9 cellular contexts compared by ENCODE assay signal in the genomic region with DNA sequence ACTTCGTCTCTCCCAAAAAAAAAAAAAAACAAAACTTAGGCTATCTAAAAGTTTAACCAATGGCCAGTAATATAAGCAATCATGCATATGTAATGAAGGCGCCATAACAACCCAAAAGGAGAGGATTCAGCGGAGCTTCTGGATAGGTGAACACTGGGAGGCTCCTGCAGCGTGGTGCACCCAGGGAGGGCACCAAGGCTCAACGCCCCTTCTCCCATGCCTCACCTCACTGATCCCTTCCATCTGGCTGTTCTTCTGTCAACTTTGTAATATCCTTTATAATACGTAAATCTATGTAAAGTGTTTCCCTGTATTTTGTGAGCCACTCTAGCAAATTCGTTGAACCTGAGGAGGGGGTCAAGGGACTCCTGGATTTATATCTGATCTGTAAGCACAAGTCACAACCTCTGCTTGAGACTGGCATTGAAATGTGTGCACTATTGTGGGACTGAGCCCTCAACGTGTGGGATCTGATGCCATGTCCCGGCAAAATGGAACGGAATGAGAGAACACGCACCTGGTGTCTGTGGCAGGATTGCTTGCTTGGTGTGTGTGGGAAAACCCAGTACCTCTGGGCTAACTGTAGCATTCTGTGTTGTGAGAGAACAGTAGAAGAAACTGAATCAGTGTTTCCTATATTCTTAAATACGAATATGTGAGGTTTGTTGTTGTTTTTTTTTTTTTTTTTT. TPM values are rescaled to one million over a fixed set of nuclear protein-coding genes. Genes with fewer than 3 reads are reported as not detected.
A peak's percentile ranks its signal among the peaks of the same experiment; 100 is the strongest.
DNase-seq lines count a peak whose midpoint lies in the region; ATAC-seq and TF ChIP-seq lines count a peak whose summit lies in the region.
"Had no signal": no experiment of that assay in that cellular context is flagged by ENCODE, and none has a peak within 500 bp of the region (broad histone marks: within the 10 kb centered on the region; RNA-seq: fewer than 3 reads in every experiment).

No MANE protein-coding gene starts in this region.

- CTCF ChIA-PET in MCF 10A (lab: Yijun Ruan, JAX), result interaction anchor here (0.7 kb wide), 3 partner anchors 279 to 919 kb away, joined by 3 read pairs; no protein-coding TSS in a partner anchor

- in situ Hi-C loops in astrocyte of the spinal cord (cut with HindIII; ENCODE audit: low sequenced_read_pairs), result no loop called here

- TF ChIP-seq POLR2A in breast epithelium (IDR thresholded peaks at IDR 0.05), result no peak
- no peak for TF ChIP-seq POLR2A in upper lobe of left lung (IDR thresholded peaks at IDR 0.05)

- DNase-seq in breast epithelium (ENCODE audit: low spot score in 2 of 2) (no peak), MCF 10A (ENCODE audit: unreplicated experiment) (no peak), astrocyte of the spinal cord (ENCODE audit: low read depth, low spot score) (no peak), mesothelial cell of epicardium (ENCODE audit: low spot score in 2 of 2, unreplicated experiment in 2 of 2) (no peak), upper lobe of left lung (no peak), mucosa of descending colon (no peak), retina (no peak), NCI-H69 (lab: John Stamatoyannopoulos, UW) (no peak)

- H3K9me3 ChIP-seq in breast epithelium (peaks cover 5% of the 10 kb centered on the region in 2 donors), upper lobe of left lung (peaks cover 0 to 9% (median 6%) of the 10 kb centered on the region in 4 donors), mucosa of descending colon (peaks cover 8% of the 10 kb centered on the region)

- no peaks in the 10 kb centered on the region for H3K36me3 ChIP-seq in breast epithelium
- H3K36me3 ChIP-seq in upper lobe of left lung, result peaks cover 0 to under 1% (median 0%) of the 10 kb centered on the region in 4 donors
- H3K36me3 ChIP-seq in mucosa of descending colon (ENCODE audit: low read depth), result no peaks in the 10 kb centered on the region

- H3K9me3 Mint-ChIP-seq in MCF 10A (ENCODE audit: unreplicated experiment) (peaks cover 33% of the 10 kb centered on the region), mesothelial cell of epicardium (no peaks in the 10 kb centered on the region)

- H3K27me3 Mint-ChIP-seq in MCF 10A (ENCODE audit: insufficient read depth, unreplicated experiment) (no peaks in the 10 kb centered on the region), mesothelial cell of epicardium (ENCODE audit: low read depth) (no peaks in the 10 kb centered on the region)

- H3K4me1 Mint-ChIP-seq in MCF 10A (ENCODE audit: insufficient read depth, unreplicated experiment) (no peaks in the 10 kb centered on the region), mesothelial cell of epicardium (peaks cover 15% of the 10 kb centered on the region)

- H3K27ac ChIP-seq in breast epithelium (no peak overlapping the region), upper lobe of left lung (peak overlapping the region in 1 of 4 donors; percentile 77)

- H3K27ac Mint-ChIP-seq in MCF 10A (ENCODE audit: low read depth, unreplicated experiment) (no peak overlapping the region), mesothelial cell of epicardium (peak overlapping the region; percentile 97)

- H3K4me1 ChIP-seq in breast epithelium (no peaks in the 10 kb centered on the region), upper lobe of left lung (peaks cover 7 to 23% (median 13%) of the 10 kb centered on the region in 4 donors), mucosa of descending colon (ENCODE audit: low read depth) (peaks cover 15% of the 10 kb centered on the region)

- H3K27me3 ChIP-seq in breast epithelium (no peaks in the 10 kb centered on the region), upper lobe of left lung (no peaks in the 10 kb centered on the region)
- H3K27me3 ChIP-seq: SJSA1 had no signal

- WGBS in upper lobe of left lung, 2 donors, result 59 to 60% methylated on average over 12 of the region's 12 CpGs

- ATAC-seq in upper lobe of left lung (ENCODE audit: low FRiP score in 2 of 2) (no peak), mucosa of descending colon (no peak)

- TF ChIP-seq CTCF in breast epithelium (IDR thresholded peaks at IDR 0.05), result no peak
- no peak for TF ChIP-seq CTCF in MCF 10A (IDR thresholded peaks at IDR 0.05; ENCODE audit: unreplicated experiment)
- no peak for TF ChIP-seq CTCF in astrocyte of the spinal cord (IDR thresholded peaks at IDR 0.05; ENCODE audit: low read depth, low read length)
- no peak for TF ChIP-seq CTCF in mesothelial cell of epicardium (IDR thresholded peaks at IDR 0.05; ENCODE audit: unreplicated experiment)
- TF ChIP-seq CTCF in upper lobe of left lung (IDR thresholded peaks at IDR 0.05), result no peak
- TF ChIP-seq CTCF in mucosa of descending colon (IDR thresholded peaks at IDR 0.05), result no peak

- intact Hi-C loops in breast epithelium (cut with DNase I; ENCODE audit: low total_unique reads), result no loop called here
- intact Hi-C loops in MCF 10A (cut with micrococcal nuclease), result no loop called here
- intact Hi-C loops in mucosa of descending colon (cut with DNase I, micrococcal nuclease), result no loop called here

- POLR2A ChIA-PET in MCF 10A (lab: Yijun Ruan, JAX), result no interaction called here

- no peak for TF ChIP-seq EP300 in upper lobe of left lung (IDR thresholded peaks at IDR 0.05)

- no peak overlapping the region for H3K4me3 Mint-ChIP-seq in MCF 10A (ENCODE audit: unreplicated experiment)
- H3K4me3 Mint-ChIP-seq in mesothelial cell of epicardium, result peak overlapping the region; percentile 90

- BruUV-seq in MCF 10A (replicated peaks; lab: Mats Ljungman, UMichigan), result no TSS peak

- H3K36me3 Mint-ChIP-seq in MCF 10A (ENCODE audit: insufficient read depth, unreplicated experiment), result no peaks in the 10 kb centered on the region
- H3K36me3 Mint-ChIP-seq in mesothelial cell of epicardium, result peaks cover 19% of the 10 kb centered on the region

- H3K4me3 ChIP-seq in breast epithelium (peak overlapping the region; percentile 77 to 80 (median 80)), astrocyte of the spinal cord (ENCODE audit: low read depth, low read length) (peak overlapping the region; percentile 76), upper lobe of left lung (peak overlapping the region in 3 of 4 donors; percentile 57 to 91 (median 80)), mucosa of descending colon (no peak overlapping the region)

RNA-seq across cellular contexts. Expression of a gene that starts 0.5 kb away (rescaled TPM):
- total RNA-seq in breast epithelium (1 to 10 TPM; 2.9 to 8.6 (median 5.8) TPM), MCF 10A (2022) (not detected in 2 replicates), mesothelial cell of epicardium (8.8 to 9.8 TPM (median 8.9 TPM) in 3 replicates), upper lobe of left lung (1 to 10 TPM; 1.7 to 5.2 (median 3.4) TPM), mucosa of descending colon (1 to 10 TPM; 3.2 to 4.7 (median 3.2) TPM)

RNA-seq across cellular contexts. Expression of a gene that starts 34.8 kb away (rescaled TPM):
- total RNA-seq in breast epithelium (10 to 100 TPM in 2 of 3 donors, 1 to 10 TPM in 1; 6.9 to 19.2 (median 13.4) TPM), MCF 10A (2022) (not detected in 2 replicates), mesothelial cell of epicardium (12.1 to 15.6 TPM (median 14.8 TPM) in 3 replicates), upper lobe of left lung (10 to 100 TPM in 4 of 6 donors, 1 to 10 TPM in 2; 5.3 to 21.0 (median 10.3) TPM), mucosa of descending colon (10 to 100 TPM in 1 of 3 donors, 1 to 10 TPM in 2; 6.9 to 12.9 (median 8.8) TPM)
